8 cellular contexts compared by ENCODE assay signal in genomic region chr20:49989234-49990065, GRCh38. TPM values are rescaled to one million over a fixed set of nuclear protein-coding genes. Genes with fewer than 3 reads are reported as not detected.
DNase-seq lines count a peak whose midpoint lies in the region; ATAC-seq and TF ChIP-seq lines count a peak whose summit lies in the region.

No MANE protein-coding gene starts in this region.

- peak; percentile 78 for DNase-seq in choroid plexus epithelial cell (ENCODE audit: low read depth)
- DNase-seq in left lobe of liver (ENCODE audit: low spot score): no peak
- peak in 9 of 49 donors; percentile 8 to 32 (median 14) for DNase-seq in substantia nigra (lab: John Stamatoyannopoulos, UW)
- no peak for DNase-seq in ecto neural progenitor cell (ENCODE audit: low spot score)
- no peak for DNase-seq in activated CD4-positive, alpha-beta T cell treated with anti-CD3 and anti-CD28 coated beads, Interleukin-2, amount 50 U/mL, for 4 hours
- DNase-seq in stimulated activated CD4-positive, alpha-beta T cell treated with anti-CD3 and anti-CD28 coated beads, Interleukin-4, amount 100 ng/mL, for 1 hour: no peak

- H3K9ac ChIP-seq in HUES48 (ENCODE audit: low read depth, low read length): peak overlapping the region; percentile 37; the same call in 1 of the 2 replicates

- no peak overlapping the region for H3K4me3 ChIP-seq in HUES48 (ENCODE audit: low read depth, low read length)
- no peak overlapping the region for H3K4me3 ChIP-seq in choroid plexus epithelial cell (ENCODE audit: low read depth, low read length)

- no peak for TF ChIP-seq CTCF in choroid plexus epithelial cell (conservative IDR thresholded peaks at IDR 0.05; ENCODE audit: low read depth, low read length)

- no peaks in the 10 kb centered on the region for H3K27me3 ChIP-seq in HUES48 (ENCODE audit: control insufficient read depth, insufficient read depth, low read length)

- peaks cover 61% of the 10 kb centered on the region for H3K4me1 ChIP-seq in HUES48 (ENCODE audit: control insufficient read depth, insufficient read depth, low read length)

- H3K36me3 ChIP-seq in HUES48 (ENCODE audit: control insufficient read depth, insufficient read depth, low read length): peaks cover 17% of the 10 kb centered on the region

- H3K9me3 ChIP-seq in HUES48 (ENCODE audit: control insufficient read depth, insufficient read depth, low read length): no peaks in the 10 kb centered on the region

- peak overlapping the region; percentile 75 for H3K27ac ChIP-seq in HUES48 (ENCODE audit: low read depth, low read length)
- peak overlapping the region; percentile 18 for H3K27ac ChIP-seq in substantia nigra (ENCODE audit: low read depth, low read length, poor library complexity, severe bottlenecking)

- ATAC-seq in left lobe of liver: peak; percentile 57
- no peak for ATAC-seq in HG02981 (IDR thresholded peaks at IDR 0.05; ENCODE audit: unreplicated experiment)

RNA-seq across cellular contexts. Expression of gene SNAI1, which starts 6.7 kb away (rescaled TPM):
- total RNA-seq in left lobe of liver: 0.75 TPM

RNA-seq across cellular contexts. Expression of gene RNF114, which starts 53.3 kb away (rescaled TPM):
- 42.6 TPM for total RNA-seq in left lobe of liver
